Comparison of ENCODE assay signal across 11 cellular contexts in the genomic region with DNA sequence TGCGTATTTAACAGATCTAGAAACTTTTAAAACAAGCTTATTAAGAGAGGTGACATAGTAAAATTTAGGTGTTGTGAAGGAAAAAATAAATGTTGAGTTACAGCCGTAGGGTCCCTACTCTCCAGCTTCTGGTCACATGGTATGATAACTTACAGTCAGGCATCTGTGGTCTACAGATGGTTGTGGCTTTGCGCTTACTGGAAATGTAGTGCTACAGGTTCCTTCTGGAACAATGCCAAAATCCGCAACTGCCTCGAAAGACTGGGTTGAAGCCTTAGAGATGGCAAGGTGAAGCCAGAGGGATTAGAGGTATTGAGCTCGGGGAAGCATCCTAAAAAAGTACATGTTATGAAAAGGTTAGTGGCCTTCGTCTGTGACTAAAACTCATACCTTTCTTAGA.
"Had no signal": no experiment of that assay in that cellular context is flagged by ENCODE, and none has a peak within 500 bp of the region (broad histone marks: within the 10 kb centered on the region; RNA-seq: fewer than 3 reads in every experiment).

No MANE protein-coding gene starts in this region.

- H3K4me3 ChIP-seq: ascending aorta, dorsolateral prefrontal cortex, right atrium auricular region, skin epidermis had no signal

- ATAC-seq: activated naive CD8-positive, alpha-beta T cell treated with anti-CD3 and anti-CD28 coated beads, Interleukin-2, amount 50 U/mL, for 24 hours; esophagus mucosa; left colon; naive thymus-derived CD4-positive, alpha-beta T cell had no signal

- DNase-seq: activated CD4-positive, alpha-beta memory T cell treated with anti-CD3 and anti-CD28 coated beads, Interleukin-2, amount 10 ng/mL, durations not matched to agents 7 days and 5 days; activated CD8-positive, alpha-beta memory T cell treated with anti-CD3 and anti-CD28 coated beads, Interleukin-2, amount 50 U/mL, for 4 hours; activated naive CD4-positive, alpha-beta T cell; activated naive CD8-positive, alpha-beta T cell treated with anti-CD3 and anti-CD28 coated beads, Interleukin-2, amount 50 U/mL, for 24 hours; dorsolateral prefrontal cortex; left colon; naive thymus-derived CD4-positive, alpha-beta T cell had no signal
